Comparison of ENCODE assay signal across 1 cellular context in the genomic region with DNA sequence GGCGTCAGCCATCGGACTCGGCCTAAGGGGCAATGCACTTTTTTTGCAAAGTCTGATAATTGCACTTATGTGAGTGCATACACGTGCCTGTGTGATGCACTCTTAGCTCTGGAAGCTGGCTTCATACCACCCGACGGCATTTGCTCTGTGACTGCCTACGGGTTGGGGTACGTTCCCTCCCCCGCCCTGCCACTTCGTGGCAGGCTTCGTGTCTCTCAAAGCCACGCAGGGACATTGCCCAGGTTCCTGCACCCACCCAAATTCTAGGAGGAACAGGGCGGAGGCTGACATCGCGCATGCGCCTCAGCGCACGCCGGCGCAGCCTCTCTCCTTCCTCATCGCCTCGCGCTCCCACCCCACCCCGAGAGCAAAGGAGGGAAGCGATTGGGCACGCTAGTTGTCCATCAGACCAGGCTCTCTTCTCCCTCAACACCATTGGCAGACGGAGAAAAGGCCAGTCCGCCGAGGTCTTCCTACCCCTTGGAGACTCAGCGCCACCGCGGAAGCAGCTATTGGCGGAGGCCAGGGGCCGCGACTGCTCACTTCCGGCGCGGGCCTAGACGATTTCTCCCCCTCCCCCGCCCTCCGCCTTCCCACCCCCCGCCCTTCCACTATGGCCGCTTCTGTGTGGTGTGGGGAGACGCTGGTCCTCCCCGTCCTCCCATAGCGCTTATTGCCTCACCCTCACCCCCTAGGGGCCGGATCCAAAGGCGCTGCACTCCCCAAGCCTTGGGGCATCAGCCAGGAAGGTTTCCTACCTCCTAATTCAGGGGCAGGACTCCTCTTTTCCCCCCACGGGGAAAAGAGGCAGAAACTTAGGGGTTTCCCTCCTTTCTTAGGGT.
A peak's percentile ranks its signal among the peaks of the same experiment; 100 is the strongest.
TF ChIP-seq lines count a peak whose summit lies in the region.

A gene with protein sequence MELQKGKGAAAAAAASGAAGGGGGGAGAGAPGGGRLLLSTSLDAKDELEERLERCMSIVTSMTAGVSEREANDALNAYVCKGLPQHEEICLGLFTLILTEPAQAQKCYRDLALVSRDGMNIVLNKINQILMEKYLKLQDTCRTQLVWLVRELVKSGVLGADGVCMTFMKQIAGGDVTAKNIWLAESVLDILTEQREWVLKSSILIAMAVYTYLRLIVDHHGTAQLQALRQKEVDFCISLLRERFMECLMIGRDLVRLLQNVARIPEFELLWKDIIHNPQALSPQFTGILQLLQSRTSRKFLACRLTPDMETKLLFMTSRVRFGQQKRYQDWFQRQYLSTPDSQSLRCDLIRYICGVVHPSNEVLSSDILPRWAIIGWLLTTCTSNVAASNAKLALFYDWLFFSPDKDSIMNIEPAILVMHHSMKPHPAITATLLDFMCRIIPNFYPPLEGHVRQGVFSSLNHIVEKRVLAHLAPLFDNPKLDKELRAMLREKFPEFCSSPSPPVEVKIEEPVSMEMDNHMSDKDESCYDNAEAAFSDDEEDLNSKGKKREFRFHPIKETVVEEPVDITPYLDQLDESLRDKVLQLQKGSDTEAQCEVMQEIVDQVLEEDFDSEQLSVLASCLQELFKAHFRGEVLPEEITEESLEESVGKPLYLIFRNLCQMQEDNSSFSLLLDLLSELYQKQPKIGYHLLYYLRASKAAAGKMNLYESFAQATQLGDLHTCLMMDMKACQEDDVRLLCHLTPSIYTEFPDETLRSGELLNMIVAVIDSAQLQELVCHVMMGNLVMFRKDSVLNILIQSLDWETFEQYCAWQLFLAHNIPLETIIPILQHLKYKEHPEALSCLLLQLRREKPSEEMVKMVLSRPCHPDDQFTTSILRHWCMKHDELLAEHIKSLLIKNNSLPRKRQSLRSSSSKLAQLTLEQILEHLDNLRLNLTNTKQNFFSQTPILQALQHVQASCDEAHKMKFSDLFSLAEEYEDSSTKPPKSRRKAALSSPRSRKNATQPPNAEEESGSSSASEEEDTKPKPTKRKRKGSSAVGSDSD (plus strand): TSS at position 588 of the 842 bp plus-strand sequence. CDS start 585 bp downstream, outside the sequence.

TF ChIP-seq in K562, 482 proteins besides CTCF, POLR2A, EP300 and RAD21 (continued from another document and continues in another):
- no peak for TF ChIP-seq NUFIP1 (IDR thresholded peaks at IDR 0.05; ENCODE audit: partially characterized antibody)
- peak; percentile 68; the same call in 1 of the 2 replicates for TF ChIP-seq BRD4 (IDR thresholded peaks at IDR 0.05)
- TF ChIP-seq FOS (IDR thresholded peaks at IDR 0.05; ENCODE audit: extremely low read depth, insufficient read length), result peak; percentile 96
- TF ChIP-seq THRAP3 (IDR thresholded peaks at IDR 0.05; ENCODE audit: borderline replicate concordance), result no peak
- TF ChIP-seq, protein P1, sequence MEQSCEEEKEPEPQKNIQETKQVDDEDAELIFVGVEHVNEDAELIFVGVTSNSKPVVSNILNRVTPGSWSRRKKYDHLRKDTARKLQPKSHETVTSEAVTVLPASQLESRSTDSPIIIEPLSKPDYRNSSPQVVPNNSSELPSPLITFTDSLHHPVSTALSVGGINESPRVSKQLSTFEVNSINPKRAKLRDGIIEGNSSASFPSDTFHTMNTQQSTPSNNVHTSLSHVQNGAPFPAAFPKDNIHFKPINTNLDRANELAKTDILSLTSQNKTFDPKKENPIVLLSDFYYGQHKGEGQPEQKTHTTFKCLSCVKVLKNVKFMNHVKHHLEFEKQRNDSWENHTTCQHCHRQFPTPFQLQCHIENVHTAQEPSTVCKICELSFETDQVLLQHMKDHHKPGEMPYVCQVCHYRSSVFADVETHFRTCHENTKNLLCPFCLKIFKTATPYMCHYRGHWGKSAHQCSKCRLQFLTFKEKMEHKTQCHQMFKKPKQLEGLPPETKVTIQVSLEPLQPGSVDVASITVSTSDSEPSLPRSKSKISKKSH (CRISPR knock-in tag; IDR thresholded peaks at IDR 0.05), result no peak
- no peak for TF ChIP-seq FOXJ2 (tag; IDR thresholded peaks at IDR 0.05)
- TF ChIP-seq, protein P2, sequence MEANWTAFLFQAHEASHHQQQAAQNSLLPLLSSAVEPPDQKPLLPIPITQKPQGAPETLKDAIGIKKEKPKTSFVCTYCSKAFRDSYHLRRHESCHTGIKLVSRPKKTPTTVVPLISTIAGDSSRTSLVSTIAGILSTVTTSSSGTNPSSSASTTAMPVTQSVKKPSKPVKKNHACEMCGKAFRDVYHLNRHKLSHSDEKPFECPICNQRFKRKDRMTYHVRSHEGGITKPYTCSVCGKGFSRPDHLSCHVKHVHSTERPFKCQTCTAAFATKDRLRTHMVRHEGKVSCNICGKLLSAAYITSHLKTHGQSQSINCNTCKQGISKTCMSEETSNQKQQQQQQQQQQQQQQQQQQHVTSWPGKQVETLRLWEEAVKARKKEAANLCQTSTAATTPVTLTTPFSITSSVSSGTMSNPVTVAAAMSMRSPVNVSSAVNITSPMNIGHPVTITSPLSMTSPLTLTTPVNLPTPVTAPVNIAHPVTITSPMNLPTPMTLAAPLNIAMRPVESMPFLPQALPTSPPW (CRISPR knock-in tag; IDR thresholded peaks at IDR 0.05), result peak; percentile 99
- no peak for TF ChIP-seq RBBP5 (IDR thresholded peaks at IDR 0.05; ENCODE audit: borderline replicate concordance, insufficient read depth, low read length, poor library complexity, severe bottlenecking)
- TF ChIP-seq, protein P3, sequence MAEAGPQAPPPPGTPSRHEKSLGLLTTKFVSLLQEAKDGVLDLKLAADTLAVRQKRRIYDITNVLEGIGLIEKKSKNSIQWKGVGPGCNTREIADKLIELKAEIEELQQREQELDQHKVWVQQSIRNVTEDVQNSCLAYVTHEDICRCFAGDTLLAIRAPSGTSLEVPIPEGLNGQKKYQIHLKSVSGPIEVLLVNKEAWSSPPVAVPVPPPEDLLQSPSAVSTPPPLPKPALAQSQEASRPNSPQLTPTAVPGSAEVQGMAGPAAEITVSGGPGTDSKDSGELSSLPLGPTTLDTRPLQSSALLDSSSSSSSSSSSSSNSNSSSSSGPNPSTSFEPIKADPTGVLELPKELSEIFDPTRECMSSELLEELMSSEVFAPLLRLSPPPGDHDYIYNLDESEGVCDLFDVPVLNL (CRISPR knock-in tag; IDR thresholded peaks at IDR 0.05; ENCODE audit: low read depth), result no peak
- TF ChIP-seq KDM5B (IDR thresholded peaks at IDR 0.05; ENCODE audit: insufficient replicate concordance, low read depth, low read length), result peak; percentile 55
- TF ChIP-seq, protein P4, sequence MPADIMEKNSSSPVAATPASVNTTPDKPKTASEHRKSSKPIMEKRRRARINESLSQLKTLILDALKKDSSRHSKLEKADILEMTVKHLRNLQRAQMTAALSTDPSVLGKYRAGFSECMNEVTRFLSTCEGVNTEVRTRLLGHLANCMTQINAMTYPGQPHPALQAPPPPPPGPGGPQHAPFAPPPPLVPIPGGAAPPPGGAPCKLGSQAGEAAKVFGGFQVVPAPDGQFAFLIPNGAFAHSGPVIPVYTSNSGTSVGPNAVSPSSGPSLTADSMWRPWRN (IDR thresholded peaks at IDR 0.05; ENCODE audit: low read depth), result no peak
- TF ChIP-seq CCAR2 (IDR thresholded peaks at IDR 0.05; ENCODE audit: low read depth, low read length), result no peak
- peak; percentile 67 for TF ChIP-seq CBX1 (IDR thresholded peaks at IDR 0.05; ENCODE audit: low read depth)
- TF ChIP-seq, protein P5, sequence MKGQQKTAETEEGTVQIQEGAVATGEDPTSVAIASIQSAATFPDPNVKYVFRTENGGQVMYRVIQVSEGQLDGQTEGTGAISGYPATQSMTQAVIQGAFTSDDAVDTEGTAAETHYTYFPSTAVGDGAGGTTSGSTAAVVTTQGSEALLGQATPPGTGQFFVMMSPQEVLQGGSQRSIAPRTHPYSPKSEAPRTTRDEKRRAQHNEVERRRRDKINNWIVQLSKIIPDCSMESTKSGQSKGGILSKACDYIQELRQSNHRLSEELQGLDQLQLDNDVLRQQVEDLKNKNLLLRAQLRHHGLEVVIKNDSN (CRISPR knock-in tag; IDR thresholded peaks at IDR 0.05), result no peak; the same call in 1 of the 2 replicates
- TF ChIP-seq, protein P6, sequence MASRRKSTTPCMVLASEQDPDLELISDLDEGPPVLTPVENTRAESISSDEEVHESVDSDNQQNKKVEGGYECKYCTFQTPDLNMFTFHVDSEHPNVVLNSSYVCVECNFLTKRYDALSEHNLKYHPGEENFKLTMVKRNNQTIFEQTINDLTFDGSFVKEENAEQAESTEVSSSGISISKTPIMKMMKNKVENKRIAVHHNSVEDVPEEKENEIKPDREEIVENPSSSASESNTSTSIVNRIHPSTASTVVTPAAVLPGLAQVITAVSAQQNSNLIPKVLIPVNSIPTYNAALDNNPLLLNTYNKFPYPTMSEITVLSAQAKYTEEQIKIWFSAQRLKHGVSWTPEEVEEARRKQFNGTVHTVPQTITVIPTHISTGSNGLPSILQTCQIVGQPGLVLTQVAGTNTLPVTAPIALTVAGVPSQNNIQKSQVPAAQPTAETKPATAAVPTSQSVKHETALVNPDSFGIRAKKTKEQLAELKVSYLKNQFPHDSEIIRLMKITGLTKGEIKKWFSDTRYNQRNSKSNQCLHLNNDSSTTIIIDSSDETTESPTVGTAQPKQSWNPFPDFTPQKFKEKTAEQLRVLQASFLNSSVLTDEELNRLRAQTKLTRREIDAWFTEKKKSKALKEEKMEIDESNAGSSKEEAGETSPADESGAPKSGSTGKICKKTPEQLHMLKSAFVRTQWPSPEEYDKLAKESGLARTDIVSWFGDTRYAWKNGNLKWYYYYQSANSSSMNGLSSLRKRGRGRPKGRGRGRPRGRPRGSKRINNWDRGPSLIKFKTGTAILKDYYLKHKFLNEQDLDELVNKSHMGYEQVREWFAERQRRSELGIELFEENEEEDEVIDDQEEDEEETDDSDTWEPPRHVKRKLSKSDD (conservative IDR thresholded peaks at IDR 0.05; ENCODE audit: low read length), result no peak
- TF ChIP-seq, protein P7, sequence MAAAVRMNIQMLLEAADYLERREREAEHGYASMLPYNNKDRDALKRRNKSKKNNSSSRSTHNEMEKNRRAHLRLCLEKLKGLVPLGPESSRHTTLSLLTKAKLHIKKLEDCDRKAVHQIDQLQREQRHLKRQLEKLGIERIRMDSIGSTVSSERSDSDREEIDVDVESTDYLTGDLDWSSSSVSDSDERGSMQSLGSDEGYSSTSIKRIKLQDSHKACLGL (CRISPR knock-in tag; IDR thresholded peaks at IDR 0.05; ENCODE audit: borderline replicate concordance, poor library complexity, severe bottlenecking), result no peak
- TF ChIP-seq, protein P8, sequence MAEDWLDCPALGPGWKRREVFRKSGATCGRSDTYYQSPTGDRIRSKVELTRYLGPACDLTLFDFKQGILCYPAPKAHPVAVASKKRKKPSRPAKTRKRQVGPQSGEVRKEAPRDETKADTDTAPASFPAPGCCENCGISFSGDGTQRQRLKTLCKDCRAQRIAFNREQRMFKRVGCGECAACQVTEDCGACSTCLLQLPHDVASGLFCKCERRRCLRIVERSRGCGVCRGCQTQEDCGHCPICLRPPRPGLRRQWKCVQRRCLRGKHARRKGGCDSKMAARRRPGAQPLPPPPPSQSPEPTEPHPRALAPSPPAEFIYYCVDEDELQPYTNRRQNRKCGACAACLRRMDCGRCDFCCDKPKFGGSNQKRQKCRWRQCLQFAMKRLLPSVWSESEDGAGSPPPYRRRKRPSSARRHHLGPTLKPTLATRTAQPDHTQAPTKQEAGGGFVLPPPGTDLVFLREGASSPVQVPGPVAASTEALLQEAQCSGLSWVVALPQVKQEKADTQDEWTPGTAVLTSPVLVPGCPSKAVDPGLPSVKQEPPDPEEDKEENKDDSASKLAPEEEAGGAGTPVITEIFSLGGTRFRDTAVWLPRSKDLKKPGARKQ (CRISPR knock-in tag; IDR thresholded peaks at IDR 0.05), result no peak
- TF ChIP-seq RBM15 (IDR thresholded peaks at IDR 0.05; ENCODE audit: insufficient read depth, low read length), result no peak
- TF ChIP-seq ZNF436 (CRISPR knock-in tag; IDR thresholded peaks at IDR 0.05), result no peak
- TF ChIP-seq KDM1A (IDR thresholded peaks at IDR 0.05), result 0 out of 4 replicates have a peak, but pooled peaks of 1 of the 2 experiments have one; percentile 17
- no peak for TF ChIP-seq ZNF134 (CRISPR knock-in tag; conservative IDR thresholded peaks at IDR 0.05)
- no peak for TF ChIP-seq ZBTB17 (CRISPR knock-in tag; IDR thresholded peaks at IDR 0.05)
- no peak for TF ChIP-seq TCF7L2 (IDR thresholded peaks at IDR 0.05; ENCODE audit: low read depth, low read length)
- TF ChIP-seq EZH2 (IDR thresholded peaks at IDR 0.05; ENCODE audit: borderline replicate concordance, low read depth, low read length), result no peak
- TF ChIP-seq ZNF507 (tag; conservative IDR thresholded peaks at IDR 0.05), result no peak
- TF ChIP-seq ZNF41 (CRISPR knock-in tag; conservative IDR thresholded peaks at IDR 0.05), result no peak
- TF ChIP-seq GATAD2B (IDR thresholded peaks at IDR 0.05; ENCODE audit: borderline replicate concordance), result no peak
- TF ChIP-seq ZBTB8A (IDR thresholded peaks at IDR 0.05; ENCODE audit: partially characterized antibody), result no peak
- TF ChIP-seq EGR1 (conservative IDR thresholded peaks at IDR 0.05), result no peak
- peak; percentile 59 for TF ChIP-seq EP400 (IDR thresholded peaks at IDR 0.05)
- TF ChIP-seq HNRNPUL1 (IDR thresholded peaks at IDR 0.05; ENCODE audit: low read length), result no peak
- no peak for TF ChIP-seq SAFB (IDR thresholded peaks at IDR 0.05; ENCODE audit: borderline replicate concordance, low read depth, low read length)
- TF ChIP-seq, protein P9, sequence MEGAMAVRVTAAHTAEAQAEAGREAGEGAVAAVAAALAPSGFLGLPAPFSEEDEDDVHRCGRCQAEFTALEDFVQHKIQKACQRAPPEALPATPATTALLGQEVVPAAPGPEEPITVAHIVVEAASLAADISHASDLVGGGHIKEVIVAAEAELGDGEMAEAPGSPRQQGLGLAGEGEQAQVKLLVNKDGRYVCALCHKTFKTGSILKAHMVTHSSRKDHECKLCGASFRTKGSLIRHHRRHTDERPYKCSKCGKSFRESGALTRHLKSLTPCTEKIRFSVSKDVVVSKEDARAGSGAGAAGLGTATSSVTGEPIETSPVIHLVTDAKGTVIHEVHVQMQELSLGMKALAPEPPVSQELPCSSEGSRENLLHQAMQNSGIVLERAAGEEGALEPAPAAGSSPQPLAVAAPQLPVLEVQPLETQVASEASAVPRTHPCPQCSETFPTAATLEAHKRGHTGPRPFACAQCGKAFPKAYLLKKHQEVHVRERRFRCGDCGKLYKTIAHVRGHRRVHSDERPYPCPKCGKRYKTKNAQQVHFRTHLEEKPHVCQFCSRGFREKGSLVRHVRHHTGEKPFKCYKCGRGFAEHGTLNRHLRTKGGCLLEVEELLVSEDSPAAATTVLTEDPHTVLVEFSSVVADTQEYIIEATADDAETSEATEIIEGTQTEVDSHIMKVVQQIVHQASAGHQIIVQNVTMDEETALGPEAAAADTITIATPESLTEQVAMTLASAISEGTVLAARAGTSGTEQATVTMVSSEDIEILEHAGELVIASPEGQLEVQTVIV (CRISPR knock-in tag; IDR thresholded peaks at IDR 0.05; ENCODE audit: borderline replicate concordance), result no peak
